Comparison of ENCODE assay signal across 1 cellular context in genomic region chr19:40192758-40193586, GRCh38.
TF ChIP-seq lines count a peak whose summit lies in the region.

No MANE protein-coding gene starts in this region.

TF ChIP-seq in GM23338, 12 proteins besides CTCF, POLR2A, EP300 and RAD21 (continued from another document):
- TF ChIP-seq, protein P1, sequence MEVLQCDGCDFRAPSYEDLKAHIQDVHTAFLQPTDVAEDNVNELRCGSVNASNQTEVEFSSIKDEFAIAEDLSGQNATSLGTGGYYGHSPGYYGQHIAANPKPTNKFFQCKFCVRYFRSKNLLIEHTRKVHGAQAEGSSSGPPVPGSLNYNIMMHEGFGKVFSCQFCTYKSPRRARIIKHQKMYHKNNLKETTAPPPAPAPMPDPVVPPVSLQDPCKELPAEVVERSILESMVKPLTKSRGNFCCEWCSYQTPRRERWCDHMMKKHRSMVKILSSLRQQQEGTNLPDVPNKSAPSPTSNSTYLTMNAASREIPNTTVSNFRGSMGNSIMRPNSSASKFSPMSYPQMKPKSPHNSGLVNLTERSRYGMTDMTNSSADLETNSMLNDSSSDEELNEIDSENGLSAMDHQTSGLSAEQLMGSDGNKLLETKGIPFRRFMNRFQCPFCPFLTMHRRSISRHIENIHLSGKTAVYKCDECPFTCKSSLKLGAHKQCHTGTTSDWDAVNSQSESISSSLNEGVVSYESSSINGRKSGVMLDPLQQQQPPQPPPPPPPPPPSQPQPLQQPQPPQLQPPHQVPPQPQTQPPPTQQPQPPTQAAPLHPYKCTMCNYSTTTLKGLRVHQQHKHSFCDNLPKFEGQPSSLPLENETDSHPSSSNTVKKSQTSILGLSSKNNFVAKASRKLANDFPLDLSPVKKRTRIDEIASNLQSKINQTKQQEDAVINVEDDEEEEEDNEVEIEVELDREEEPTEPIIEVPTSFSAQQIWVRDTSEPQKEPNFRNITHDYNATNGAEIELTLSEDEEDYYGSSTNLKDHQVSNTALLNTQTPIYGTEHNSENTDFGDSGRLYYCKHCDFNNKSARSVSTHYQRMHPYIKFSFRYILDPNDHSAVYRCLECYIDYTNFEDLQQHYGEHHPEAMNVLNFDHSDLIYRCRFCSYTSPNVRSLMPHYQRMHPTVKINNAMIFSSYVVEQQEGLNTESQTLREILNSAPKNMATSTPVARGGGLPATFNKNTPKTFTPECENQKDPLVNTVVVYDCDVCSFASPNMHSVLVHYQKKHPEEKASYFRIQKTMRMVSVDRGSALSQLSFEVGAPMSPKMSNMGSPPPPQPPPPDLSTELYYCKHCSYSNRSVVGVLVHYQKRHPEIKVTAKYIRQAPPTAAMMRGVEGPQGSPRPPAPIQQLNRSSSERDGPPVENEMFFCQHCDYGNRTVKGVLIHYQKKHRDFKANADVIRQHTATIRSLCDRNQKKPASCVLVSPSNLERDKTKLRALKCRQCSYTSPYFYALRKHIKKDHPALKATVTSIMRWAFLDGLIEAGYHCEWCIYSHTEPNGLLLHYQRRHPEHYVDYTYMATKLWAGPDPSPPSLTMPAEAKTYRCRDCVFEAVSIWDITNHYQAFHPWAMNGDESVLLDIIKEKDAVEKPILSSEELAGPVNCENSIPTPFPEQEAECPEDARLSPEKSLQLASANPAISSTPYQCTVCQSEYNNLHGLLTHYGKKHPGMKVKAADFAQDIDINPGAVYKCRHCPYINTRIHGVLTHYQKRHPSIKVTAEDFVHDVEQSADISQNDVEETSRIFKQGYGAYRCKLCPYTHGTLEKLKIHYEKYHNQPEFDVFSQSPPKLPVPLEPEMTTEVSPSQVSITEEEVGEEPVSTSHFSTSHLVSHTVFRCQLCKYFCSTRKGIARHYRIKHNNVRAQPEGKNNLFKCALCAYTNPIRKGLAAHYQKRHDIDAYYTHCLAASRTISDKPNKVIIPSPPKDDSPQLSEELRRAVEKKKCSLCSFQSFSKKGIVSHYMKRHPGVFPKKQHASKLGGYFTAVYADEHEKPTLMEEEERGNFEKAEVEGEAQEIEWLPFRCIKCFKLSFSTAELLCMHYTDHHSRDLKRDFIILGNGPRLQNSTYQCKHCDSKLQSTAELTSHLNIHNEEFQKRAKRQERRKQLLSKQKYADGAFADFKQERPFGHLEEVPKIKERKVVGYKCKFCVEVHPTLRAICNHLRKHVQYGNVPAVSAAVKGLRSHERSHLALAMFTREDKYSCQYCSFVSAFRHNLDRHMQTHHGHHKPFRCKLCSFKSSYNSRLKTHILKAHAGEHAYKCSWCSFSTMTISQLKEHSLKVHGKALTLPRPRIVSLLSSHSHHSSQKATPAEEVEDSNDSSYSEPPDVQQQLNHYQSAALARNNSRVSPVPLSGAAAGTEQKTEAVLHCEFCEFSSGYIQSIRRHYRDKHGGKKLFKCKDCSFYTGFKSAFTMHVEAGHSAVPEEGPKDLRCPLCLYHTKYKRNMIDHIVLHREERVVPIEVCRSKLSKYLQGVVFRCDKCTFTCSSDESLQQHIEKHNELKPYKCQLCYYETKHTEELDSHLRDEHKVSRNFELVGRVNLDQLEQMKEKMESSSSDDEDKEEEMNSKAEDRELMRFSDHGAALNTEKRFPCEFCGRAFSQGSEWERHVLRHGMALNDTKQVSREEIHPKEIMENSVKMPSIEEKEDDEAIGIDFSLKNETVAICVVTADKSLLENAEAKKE (CRISPR knock-in tag; IDR thresholded peaks at IDR 0.05), result no peak
- TF ChIP-seq, protein P2, sequence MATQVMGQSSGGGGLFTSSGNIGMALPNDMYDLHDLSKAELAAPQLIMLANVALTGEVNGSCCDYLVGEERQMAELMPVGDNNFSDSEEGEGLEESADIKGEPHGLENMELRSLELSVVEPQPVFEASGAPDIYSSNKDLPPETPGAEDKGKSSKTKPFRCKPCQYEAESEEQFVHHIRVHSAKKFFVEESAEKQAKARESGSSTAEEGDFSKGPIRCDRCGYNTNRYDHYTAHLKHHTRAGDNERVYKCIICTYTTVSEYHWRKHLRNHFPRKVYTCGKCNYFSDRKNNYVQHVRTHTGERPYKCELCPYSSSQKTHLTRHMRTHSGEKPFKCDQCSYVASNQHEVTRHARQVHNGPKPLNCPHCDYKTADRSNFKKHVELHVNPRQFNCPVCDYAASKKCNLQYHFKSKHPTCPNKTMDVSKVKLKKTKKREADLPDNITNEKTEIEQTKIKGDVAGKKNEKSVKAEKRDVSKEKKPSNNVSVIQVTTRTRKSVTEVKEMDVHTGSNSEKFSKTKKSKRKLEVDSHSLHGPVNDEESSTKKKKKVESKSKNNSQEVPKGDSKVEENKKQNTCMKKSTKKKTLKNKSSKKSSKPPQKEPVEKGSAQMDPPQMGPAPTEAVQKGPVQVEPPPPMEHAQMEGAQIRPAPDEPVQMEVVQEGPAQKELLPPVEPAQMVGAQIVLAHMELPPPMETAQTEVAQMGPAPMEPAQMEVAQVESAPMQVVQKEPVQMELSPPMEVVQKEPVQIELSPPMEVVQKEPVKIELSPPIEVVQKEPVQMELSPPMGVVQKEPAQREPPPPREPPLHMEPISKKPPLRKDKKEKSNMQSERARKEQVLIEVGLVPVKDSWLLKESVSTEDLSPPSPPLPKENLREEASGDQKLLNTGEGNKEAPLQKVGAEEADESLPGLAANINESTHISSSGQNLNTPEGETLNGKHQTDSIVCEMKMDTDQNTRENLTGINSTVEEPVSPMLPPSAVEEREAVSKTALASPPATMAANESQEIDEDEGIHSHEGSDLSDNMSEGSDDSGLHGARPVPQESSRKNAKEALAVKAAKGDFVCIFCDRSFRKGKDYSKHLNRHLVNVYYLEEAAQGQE (IDR thresholded peaks at IDR 0.05; ENCODE audit: unreplicated experiment), result no peak
- TF ChIP-seq EZH2 (IDR thresholded peaks at IDR 0.05; ENCODE audit: low read depth, unreplicated experiment), result no peak
TF ChIP-seq in GM23338: peak in this region for 0.
